10 cellular contexts compared by ENCODE assay signal in the genomic region with DNA sequence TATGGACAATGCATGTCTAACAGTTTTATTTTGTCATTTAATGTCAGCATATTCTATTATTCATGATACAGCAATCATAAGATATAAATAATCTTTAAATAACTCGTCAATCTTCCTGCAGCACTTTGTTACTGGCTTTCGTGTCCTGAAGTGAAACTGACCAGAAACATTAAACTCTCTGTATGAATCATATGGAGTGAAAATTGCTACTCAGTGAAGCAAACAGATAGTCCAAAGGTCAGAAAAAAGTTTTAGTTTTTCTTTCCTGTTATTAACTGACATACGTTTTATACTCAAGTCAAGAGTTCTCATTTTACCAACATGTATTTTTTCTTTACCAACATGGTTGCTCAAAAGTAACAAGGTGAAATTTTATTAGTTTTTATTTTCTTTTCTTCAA.
DNase-seq lines count a peak whose midpoint lies in the region; ATAC-seq, FAIRE-seq and TF ChIP-seq lines count a peak whose summit lies in the region.
"Had no signal": no experiment of that assay in that cellular context is flagged by ENCODE, and none has a peak within 500 bp of the region (broad histone marks: within the 10 kb centered on the region; RNA-seq: fewer than 3 reads in every experiment).

No MANE protein-coding gene starts in this region.

- H3K36me3 Mint-ChIP-seq in HFFc6 (ENCODE audit: low read depth): no peaks in the 10 kb centered on the region

- FAIRE-seq in frontal cortex (lab: Jason Lieb, UNC): no peak

- peaks cover 31% of the 10 kb centered on the region for H3K4me1 Mint-ChIP-seq in HFFc6 (ENCODE audit: low read depth)
- H3K4me1 Mint-ChIP-seq: activated B cell treated with CpG ODN at 0.5 μM for 24 hours had no signal

- no peaks in the 10 kb centered on the region for H3K9me3 Mint-ChIP-seq in HFFc6
- H3K9me3 Mint-ChIP-seq: activated B cell treated with CpG ODN at 0.5 μM for 24 hours had no signal

- DNase-seq in HFFc6 (no peak), kidney glomerular epithelial cell (lab: John Stamatoyannopoulos, UW) (peak; percentile 18), T-helper 9 cell (no peak), frontal cortex (ENCODE audit: low spot score in 2 of 2) (no peak), NCI-H1436 treated with DMSO at 0.1 percent for 48 hours (lab: John Stamatoyannopoulos, UW) (no peak)
- no peak for DNase-seq in activated effector memory CD4-positive, alpha-beta T cell treated with anti-CD3 and anti-CD28 coated beads, Interleukin-2, amount 50 U/mL, for 16 hours
- DNase-seq: activated B cell treated with CpG ODN at 0.5 μM for 24 hours, NCI-H187 had no signal

- no peak for TF ChIP-seq CTCF in HFFc6 (IDR thresholded peaks at IDR 0.05)

- no peaks in the 10 kb centered on the region for H3K27me3 Mint-ChIP-seq in HFFc6 (ENCODE audit: insufficient read depth)
- H3K27me3 Mint-ChIP-seq: activated B cell treated with CpG ODN at 0.5 μM for 24 hours had no signal

- H3K4me3 Mint-ChIP-seq in HFFc6: peak overlapping the region; percentile 40; the same call in 1 of the 2 replicates
- H3K4me3 Mint-ChIP-seq: activated B cell treated with CpG ODN at 0.5 μM for 24 hours had no signal

- peak overlapping the region; percentile 17; the same call in 1 of the 2 replicates for H3K27ac Mint-ChIP-seq in HFFc6
- H3K27ac Mint-ChIP-seq: activated B cell treated with CpG ODN at 0.5 μM for 24 hours had no signal

- ATAC-seq in GM18868 (IDR thresholded peaks at IDR 0.05; ENCODE audit: unreplicated experiment) (peak; percentile 93), HG03565 (IDR thresholded peaks at IDR 0.05; ENCODE audit: unreplicated experiment) (peak; percentile 98)
